8 cellular contexts compared by ENCODE assay signal in the genomic region with DNA sequence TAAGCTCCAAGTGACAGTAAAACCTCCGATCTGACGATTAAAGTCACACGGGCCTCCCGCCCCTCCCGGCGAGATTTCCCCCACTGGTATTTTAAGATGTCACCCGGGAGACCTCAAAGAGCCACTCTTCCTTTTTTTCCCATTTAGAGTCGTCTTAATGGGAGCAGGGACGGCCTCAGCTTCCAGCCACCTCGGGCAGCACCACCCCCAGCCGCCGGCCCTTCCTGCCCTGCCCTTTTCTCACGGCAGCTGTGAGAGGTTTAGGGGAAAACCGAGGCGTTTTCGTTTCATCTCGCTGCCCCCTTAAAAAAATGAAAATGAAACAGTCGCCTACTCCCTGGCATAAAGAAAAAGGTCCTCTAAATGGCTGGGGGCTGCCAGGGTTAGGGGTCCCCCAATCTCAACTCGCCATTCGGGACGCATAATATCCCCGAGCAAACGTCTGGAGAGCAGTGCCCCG. TPM values are rescaled to one million over a fixed set of nuclear protein-coding genes. Genes with fewer than 3 reads are reported as not detected.
DNase-seq lines count a peak whose midpoint lies in the region; ATAC-seq and TF ChIP-seq lines count a peak whose summit lies in the region.

No MANE protein-coding gene starts in this region.

- peaks cover 0 to 5% of the 10 kb centered on the region in 2 experiments; a peak in 1 of 3 replicates for H3K36me3 ChIP-seq in HEK293 (ENCODE audit: control insufficient read depth in 2 of 2, insufficient read depth in 1 of 2, low read length in 2 of 2)
- H3K36me3 ChIP-seq in tibial artery: no peaks in the 10 kb centered on the region
- no peaks in the 10 kb centered on the region for H3K36me3 ChIP-seq in SJCRH30

- POLR2A ChIA-PET in HEK293 (lab: Yijun Ruan, JAX): no interaction called here

- peaks cover 41 to 49% (median 47%) of the 10 kb centered on the region in 3 donors for H3K36me3 Mint-ChIP-seq in immature natural killer cell

- peak overlapping the region; percentile 98 to 100 (median 100) for H3K27ac Mint-ChIP-seq in immature natural killer cell

- H3K4me3 ChIP-seq in HEK293 (ENCODE audit: low read depth, low read length) (0 out of 2 replicates have a peak overlapping the region, but pooled peaks have one; percentile 33), tibial artery (peak overlapping the region; percentile 39 to 43), SJCRH30 (no peak overlapping the region)

- peaks cover 0 to 83% of the 10 kb centered on the region in 2 donors for H3K27me3 ChIP-seq in tibial artery
- peaks cover 19% of the 10 kb centered on the region for H3K27me3 ChIP-seq in SJCRH30

- H3K9me3 Mint-ChIP-seq in immature natural killer cell: peaks cover 0 to 2% (median 0%) of the 10 kb centered on the region in 6 donors

- peaks cover 51 to 73% (median 72%) of the 10 kb centered on the region in 3 donors for H3K27me3 Mint-ChIP-seq in immature natural killer cell (ENCODE audit: low read depth in 3 of 3)

- peak overlapping the region; percentile 91 to 99 (median 93) for H3K4me3 Mint-ChIP-seq in immature natural killer cell

- no peak overlapping the region for H3K27ac ChIP-seq in HEK293 (ENCODE audit: extremely low read depth, low read depth, low read length)
- H3K27ac ChIP-seq in tibial artery: no peak overlapping the region
- H3K27ac ChIP-seq in SJCRH30: no peak overlapping the region

- intact Hi-C loops in tibial artery (cut with DNase I; ENCODE audit: low total_unique reads): no loop called here

- CTCF ChIA-PET in HEK293 (lab: Yijun Ruan, JAX): no interaction called here

- H3K9me3 ChIP-seq in HEK293 (ENCODE audit: control insufficient read depth, insufficient read depth, low read depth, low read length): no peaks in the 10 kb centered on the region
- H3K9me3 ChIP-seq in tibial artery: no peaks in the 10 kb centered on the region
- H3K9me3 ChIP-seq in SJCRH30 (replicated peaks): no peaks in the 10 kb centered on the region

- TF ChIP-seq CTCF in HEK293 (tag by site-specific recombination; IDR thresholded peaks at IDR 0.05) (no peak), tibial artery (IDR thresholded peaks at IDR 0.05) (no peak)

- ATAC-seq in HG03469 (IDR thresholded peaks at IDR 0.05; ENCODE audit: unreplicated experiment): no peak

- peaks cover 57 to 61% of the 10 kb centered on the region in 2 donors for H3K4me1 Mint-ChIP-seq in immature natural killer cell

- peak; percentile 27 for DNase-seq in AG08395 (ENCODE audit: low spot score)
- DNase-seq in activated CD8-positive, alpha-beta memory T cell treated with anti-CD3 and anti-CD28 coated beads, Interleukin-2, amount 50 U/mL, for 4 hours: peak; percentile 65
- peak in 2 of 3 donors; percentile 55 to 60 for DNase-seq in immature natural killer cell
- no peak for DNase-seq in tibial artery
- DNase-seq in OCI-M2 (lab: John Stamatoyannopoulos, UW; ENCODE audit: unreplicated experiment): no peak
- no peak for DNase-seq in SJCRH30

- peaks cover 3% of the 10 kb centered on the region; the same call in 1 of the 2 replicates for H3K4me1 ChIP-seq in HEK293 (ENCODE audit: control insufficient read depth, insufficient read depth, low read length)
- peaks cover 0 to 35% (median 31%) of the 10 kb centered on the region in 4 donors for H3K4me1 ChIP-seq in tibial artery
- no peaks in the 10 kb centered on the region for H3K4me1 ChIP-seq in SJCRH30

TF ChIP-seq in HEK293, 187 proteins besides CTCF, POLR2A, EP300 and RAD21:
- no peak for TF ChIP-seq ZNF596 (tag by site-specific recombination; IDR thresholded peaks at IDR 0.05)
- no peak for TF ChIP-seq ZNF10 (tag by site-specific recombination; IDR thresholded peaks at IDR 0.05)
- TF ChIP-seq ZXDB (tag by site-specific recombination; IDR thresholded peaks at IDR 0.05): no peak
- TF ChIP-seq PBX3 (CRISPR knock-in tag; IDR thresholded peaks at IDR 0.05): no peak
- TF ChIP-seq ZNF843 (tag by site-specific recombination; IDR thresholded peaks at IDR 0.05): no peak
- TF ChIP-seq KLF16 (tag by site-specific recombination; IDR thresholded peaks at IDR 0.05): no peak
- TF ChIP-seq, protein P1, sequence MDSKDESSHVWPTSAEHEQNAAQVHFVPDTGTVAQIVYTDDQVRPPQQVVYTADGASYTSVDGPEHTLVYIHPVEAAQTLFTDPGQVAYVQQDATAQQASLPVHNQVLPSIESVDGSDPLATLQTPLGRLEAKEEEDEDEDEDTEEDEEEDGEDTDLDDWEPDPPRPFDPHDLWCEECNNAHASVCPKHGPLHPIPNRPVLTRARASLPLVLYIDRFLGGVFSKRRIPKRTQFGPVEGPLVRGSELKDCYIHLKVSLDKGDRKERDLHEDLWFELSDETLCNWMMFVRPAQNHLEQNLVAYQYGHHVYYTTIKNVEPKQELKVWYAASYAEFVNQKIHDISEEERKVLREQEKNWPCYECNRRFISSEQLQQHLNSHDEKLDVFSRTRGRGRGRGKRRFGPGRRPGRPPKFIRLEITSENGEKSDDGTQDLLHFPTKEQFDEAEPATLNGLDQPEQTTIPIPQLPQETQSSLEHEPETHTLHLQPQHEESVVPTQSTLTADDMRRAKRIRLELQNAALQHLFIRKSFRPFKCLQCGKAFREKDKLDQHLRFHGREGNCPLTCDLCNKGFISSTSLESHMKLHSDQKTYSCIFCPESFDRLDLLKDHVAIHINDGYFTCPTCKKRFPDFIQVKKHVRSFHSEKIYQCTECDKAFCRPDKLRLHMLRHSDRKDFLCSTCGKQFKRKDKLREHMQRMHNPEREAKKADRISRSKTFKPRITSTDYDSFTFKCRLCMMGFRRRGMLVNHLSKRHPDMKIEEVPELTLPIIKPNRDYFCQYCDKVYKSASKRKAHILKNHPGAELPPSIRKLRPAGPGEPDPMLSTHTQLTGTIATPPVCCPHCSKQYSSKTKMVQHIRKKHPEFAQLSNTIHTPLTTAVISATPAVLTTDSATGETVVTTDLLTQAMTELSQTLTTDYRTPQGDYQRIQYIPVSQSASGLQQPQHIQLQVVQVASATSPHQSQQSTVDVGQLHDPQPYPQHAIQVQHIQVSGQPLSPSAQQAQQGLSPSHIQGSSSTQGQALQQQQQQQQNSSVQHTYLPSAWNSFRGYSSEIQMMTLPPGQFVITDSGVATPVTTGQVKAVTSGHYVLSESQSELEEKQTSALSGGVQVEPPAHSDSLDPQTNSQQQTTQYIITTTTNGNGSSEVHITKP (tag by site-specific recombination; IDR thresholded peaks at IDR 0.05): no peak
- no peak for TF ChIP-seq ZNF571 (tag by site-specific recombination; IDR thresholded peaks at IDR 0.05)
- no peak for TF ChIP-seq EGR2 (tag by site-specific recombination; IDR thresholded peaks at IDR 0.05; ENCODE audit: low read depth)
- no peak for TF ChIP-seq IKZF3 (tag by site-specific recombination; IDR thresholded peaks at IDR 0.05)
TF ChIP-seq in HEK293: peak in this region for 0.

RNA-seq across cellular contexts. Expression of gene RUNX3, which starts 1.4 kb away (rescaled TPM):
- polyA plus RNA-seq in immature natural killer cell: 100 to 1,000 TPM in 1 of 3 donors, 10 to 100 TPM in 2; 83.7 to 132 (median 93.2) TPM
- 0.02 TPM in 1 of 2 replicates, not detected in the other for total RNA-seq in SJCRH30 (2014; rRNA removed; shearing (Covaris generic))

Comparison
In these comparisons a context has a peak if more than half of its experiments do, and no peak if none do; other contexts are left out.
1. DNase-seq: peak in AG08395 (single experiment), activated CD8-positive, alpha-beta memory T cell treated with anti-CD3 and anti-CD28 coated beads, Interleukin-2, amount 50 U/mL, for 4 hours (single experiment) and immature natural killer cell (2 of 3); none in tibial artery (0 of 2), OCI-M2 (single experiment) and SJCRH30 (0 of 2).